Comparison of ENCODE assay signal across 31 cellular contexts in the genomic region with DNA sequence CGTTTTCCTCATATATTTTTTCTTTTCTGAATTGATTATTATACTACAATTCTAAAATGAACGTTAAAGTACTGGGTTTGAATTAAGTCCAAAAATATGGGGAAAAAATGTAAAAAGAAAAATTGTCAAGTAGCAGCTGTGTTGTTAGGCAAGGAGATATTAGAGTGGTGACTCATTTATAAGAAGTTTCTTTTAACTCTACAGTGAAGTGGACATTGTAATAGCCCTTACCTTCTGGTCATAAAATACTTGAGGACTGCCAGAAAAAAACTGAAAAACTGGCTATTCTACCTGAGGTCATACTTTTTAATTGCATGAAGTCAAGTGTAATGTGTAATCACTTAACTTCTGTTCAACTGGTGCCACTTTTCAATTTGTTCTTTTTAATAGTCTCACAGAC.
"Had no signal": no experiment of that assay in that cellular context is flagged by ENCODE, and none has a peak within 500 bp of the region (broad histone marks: within the 10 kb centered on the region; RNA-seq: fewer than 3 reads in every experiment).

No MANE protein-coding gene starts in this region.

- H3K27me3 ChIP-seq: Peyer's patch had no signal

- H3K4me1 ChIP-seq: Peyer's patch had no signal

- H3K4me3 ChIP-seq: Peyer's patch had no signal

- H3K36me3 ChIP-seq: Peyer's patch had no signal

- H3K27ac ChIP-seq: Peyer's patch had no signal

- DNase-seq: activated B cell treated with CpG ODN at 0.5 μM for 24 hours; activated CD4-positive, alpha-beta memory T cell treated with anti-CD3 and anti-CD28 coated beads for 36 hours; activated CD4-positive, alpha-beta T cell treated with anti-CD3 and anti-CD28 coated beads for 4 hours; activated CD4-positive, alpha-beta T cell treated with anti-CD3 and anti-CD28 coated beads, Interleukin-2, amount 50 U/mL, for 1 hour; activated CD4-positive, CD25-positive, alpha-beta regulatory T cell treated with anti-CD3 and anti-CD28 coated beads, Interleukin-2, amount 50 U/mL, for 72 hours; activated CD8-positive, alpha-beta memory T cell treated with anti-CD3 and anti-CD28 coated beads, Interleukin-2, amount 50 U/mL, for 4 hours; activated effector memory CD4-positive, alpha-beta T cell treated with Interleukin-2 at 50 U/mL for 16 hours; activated naive CD4-positive, alpha-beta T cell treated with anti-CD3 and anti-CD28 coated beads, Interleukin-2, amount 10 ng/mL, durations not matched to agents 7 days and 5 days; activated naive CD8-positive, alpha-beta T cell treated with anti-CD3 and anti-CD28 coated beads, Interleukin-2, amount 50 U/mL, for 24 hours; activated T-cell treated with anti-CD3 and anti-CD28 coated beads for 4 hours; activated T-cell treated with anti-CD3 and anti-CD28 coated beads, Interleukin-2, amount 50 U/mL, for 48 hours; anterior cingulate cortex; central memory CD4-positive, alpha-beta T cell; NCI-H1105; NCI-H1417 treated with DMSO at 0.1 percent for 48 hours; NCI-H187 treated with DMSO at 0.1 percent for 48 hours; NCI-H2081; NCI-H226; NCI-H446 treated with DMSO at 0.1 percent for 48 hours; NCI-H524 treated with DMSO at 0.1 percent for 48 hours; NCI-H748 treated with DMSO at 0.1 percent for 48 hours; NK-92 treated with Interleukin-12 subunit alpha and Interleukin-12 subunit beta, amount 100 ng/mL, for 24 hours; PC-3; Peyer's patch; RPMI8226; SIG-M5; SW 1271; T-helper 1 cell; T-helper 2 cell; T-helper 9 cell had no signal

- H3K9me3 ChIP-seq: Peyer's patch had no signal

- ATAC-seq: activated naive CD8-positive, alpha-beta T cell treated with anti-CD3 and anti-CD28 coated beads, Interleukin-2, amount 50 U/mL, for 24 hours; PC-3; Right ventricle myocardium inferior had no signal
